In genomic region chr17:32752934-32753333, GRCh38 we compare ENCODE assay signal across 37 cellular contexts.
"Had no signal": no experiment of that assay in that cellular context is flagged by ENCODE, and none has a peak within 500 bp of the region (broad histone marks: within the 10 kb centered on the region; RNA-seq: fewer than 3 reads in every experiment).

No MANE protein-coding gene starts in this region.

- H3K4me1 Mint-ChIP-seq: activated B cell treated with CpG ODN at 0.5 μM for 24 hours; activated naive CD4-positive, alpha-beta T cell treated with anti-CD3 and anti-CD28 coated beads, Interleukin-2, amount 50 U/mL, for 24 hours; central memory CD8-positive, alpha-beta T cell had no signal

- ATAC-seq: activated CD8-positive, alpha-beta T cell treated with anti-CD3 and anti-CD28 coated beads for 36 hours; activated naive CD8-positive, alpha-beta T cell treated with anti-CD3 and anti-CD28 coated beads, Interleukin-2, amount 50 U/mL, for 24 hours; activated T-cell treated with anti-CD3 and anti-CD28 coated beads, Interleukin-2, amount 50 U/mL, for 4 hours; activated T-cell treated with anti-CD3 and anti-CD28 coated beads, Interleukin-2, amount 50 U/mL, for 72 hours; activated T-helper 17 cell treated with anti-CD3 and anti-CD28 coated beads, Interleukin-2, amount 50 U/mL, for 72 hours had no signal

- H3K27me3 Mint-ChIP-seq: activated B cell treated with CpG ODN at 0.5 μM for 24 hours; activated CD4-positive, alpha-beta memory T cell treated with anti-CD3 and anti-CD28 coated beads for 36 hours; activated CD4-positive, alpha-beta T cell treated with anti-CD3 and anti-CD28 coated beads, Interleukin-2, amount 10 ng/mL, durations not matched to agents 24 days and 14 days; activated CD8-positive, alpha-beta T cell treated with anti-CD3 and anti-CD28 coated beads for 36 hours; activated naive CD4-positive, alpha-beta T cell treated with anti-CD3 and anti-CD28 coated beads, Interleukin-2, amount 50 U/mL, for 24 hours; activated naive CD8-positive, alpha-beta T cell; activated naive CD8-positive, alpha-beta T cell treated with anti-CD3 and anti-CD28 coated beads, Interleukin-2, amount 50 U/mL, for 24 hours; activated T-helper 17 cell treated with anti-CD3 and anti-CD28 coated beads, Interleukin-2, amount 50 U/mL, for 72 hours; brain; central memory CD8-positive, alpha-beta T cell had no signal

- H3K9me3 Mint-ChIP-seq: activated B cell treated with CpG ODN at 0.5 μM for 24 hours; activated CD4-positive, alpha-beta memory T cell treated with anti-CD3 and anti-CD28 coated beads for 36 hours; activated CD4-positive, alpha-beta T cell treated with anti-CD3 and anti-CD28 coated beads, Interleukin-2, amount 10 ng/mL, durations not matched to agents 24 days and 14 days; activated CD8-positive, alpha-beta T cell treated with anti-CD3 and anti-CD28 coated beads for 36 hours; activated naive CD4-positive, alpha-beta T cell treated with anti-CD3 and anti-CD28 coated beads for 36 hours; activated naive CD4-positive, alpha-beta T cell treated with anti-CD3 and anti-CD28 coated beads, Interleukin-2, amount 50 U/mL, for 24 hours; activated naive CD8-positive, alpha-beta T cell treated with anti-CD3 and anti-CD28 coated beads, Interleukin-2, amount 10 ng/mL, durations not matched to agents 7 days and 5 days; activated naive CD8-positive, alpha-beta T cell treated with anti-CD3 and anti-CD28 coated beads, Interleukin-2, amount 50 U/mL, for 24 hours; activated T-cell treated with anti-CD3 and anti-CD28 coated beads, Interleukin-2, amount 50 U/mL, for 4 hours; activated T-helper 1 cell treated with anti-CD3 and anti-CD28 coated beads, Interleukin-12 subunit alpha, Interleukin-12 subunit beta, Interleukin-2, Interleukin-4 antibody, amounts not matched to agents 30 ng/mL and 10 ng/mL and 1 ng/mL, durations not matched to agents 14 hours and 24 hours and 36 hours; activated T-helper 17 cell treated with anti-CD3 and anti-CD28 coated beads, Interleukin-2, amount 50 U/mL, for 72 hours; central memory CD8-positive, alpha-beta T cell; T-helper 1 cell treated with Interleukin-12 subunit alpha and Interleukin-12 subunit beta and Interleukin-4 antibody, amounts not matched to agents 30 μg/mL and 1 μg/mL, for 36 hours; T-helper 2 cell treated with Interferon-gamma antibody and Interleukin-4, amounts not matched to agents 5 μg/mL and 100 μg/mL, for 36 hours had no signal

- H3K36me3 Mint-ChIP-seq: activated CD4-positive, alpha-beta memory T cell treated with anti-CD3 and anti-CD28 coated beads for 36 hours; activated naive CD4-positive, alpha-beta T cell treated with anti-CD3 and anti-CD28 coated beads, Interleukin-2, amount 50 U/mL, for 24 hours; activated naive CD8-positive, alpha-beta T cell treated with anti-CD3 and anti-CD28 coated beads, Interleukin-2, amount 10 ng/mL, durations not matched to agents 7 days and 5 days had no signal

- FAIRE-seq: bronchial epithelial cell, TTC549 had no signal

- H3K27me3 ChIP-seq: cardiac muscle cell had no signal

- H3K27ac ChIP-seq: cardiac muscle cell had no signal

- H3K4me3 Mint-ChIP-seq: activated B cell treated with CpG ODN at 0.5 μM for 24 hours; activated CD4-positive, alpha-beta memory T cell treated with anti-CD3 and anti-CD28 coated beads for 36 hours; activated CD4-positive, alpha-beta T cell treated with anti-CD3 and anti-CD28 coated beads, Interleukin-2, amount 10 ng/mL, durations not matched to agents 24 days and 14 days; activated CD8-positive, alpha-beta T cell treated with anti-CD3 and anti-CD28 coated beads for 36 hours; activated naive CD4-positive, alpha-beta T cell treated with anti-CD3 and anti-CD28 coated beads for 36 hours; activated naive CD4-positive, alpha-beta T cell treated with anti-CD3 and anti-CD28 coated beads, Interleukin-2, amount 50 U/mL, for 24 hours; activated naive CD8-positive, alpha-beta T cell; activated naive CD8-positive, alpha-beta T cell treated with anti-CD3 and anti-CD28 coated beads, Interleukin-2, amount 10 ng/mL, durations not matched to agents 7 days and 5 days; activated naive CD8-positive, alpha-beta T cell treated with anti-CD3 and anti-CD28 coated beads, Interleukin-2, amount 50 U/mL, for 24 hours; activated T-cell treated with anti-CD3 and anti-CD28 coated beads, Interleukin-2, amount 50 U/mL, for 4 hours; activated T-cell treated with anti-CD3 and anti-CD28 coated beads, Interleukin-2, amount 50 U/mL, for 72 hours; activated T-helper 1 cell treated with anti-CD3 and anti-CD28 coated beads, Interleukin-12 subunit alpha, Interleukin-12 subunit beta, Interleukin-2, Interleukin-4 antibody, amounts not matched to agents 30 ng/mL and 10 ng/mL and 1 ng/mL, durations not matched to agents 14 hours and 24 hours and 36 hours; activated T-helper 17 cell treated with anti-CD3 and anti-CD28 coated beads, Interleukin-2, amount 50 U/mL, for 72 hours; brain; central memory CD8-positive, alpha-beta T cell; T-helper 1 cell treated with Interleukin-12 subunit alpha and Interleukin-12 subunit beta and Interleukin-4 antibody, amounts not matched to agents 30 μg/mL and 1 μg/mL, for 36 hours; T-helper 2 cell treated with Interferon-gamma antibody and Interleukin-4, amounts not matched to agents 5 μg/mL and 100 μg/mL, for 36 hours had no signal

- H3K4me3 ChIP-seq: cardiac muscle cell had no signal

- DNase-seq: activated B cell treated with CpG ODN at 0.5 μM for 24 hours; activated CD4-positive, alpha-beta memory T cell treated with anti-CD3 and anti-CD28 coated beads for 36 hours; activated CD4-positive, alpha-beta T cell treated with anti-CD3 and anti-CD28 coated beads for 4 hours; activated CD4-positive, alpha-beta T cell treated with anti-CD3 and anti-CD28 coated beads, Interleukin-2, amount 10 ng/mL, durations not matched to agents 24 days and 14 days; activated CD4-positive, alpha-beta T cell treated with anti-CD3 and anti-CD28 coated beads, Interleukin-2, amount 50 U/mL, for 1 hour; activated CD4-positive, alpha-beta T cell treated with anti-CD3 and anti-CD28 coated beads, Interleukin-2, amount 50 U/mL, for 4 hours; activated CD4-positive, CD25-positive, alpha-beta regulatory T cell treated with anti-CD3 and anti-CD28 coated beads, Interleukin-2, amount 50 U/mL, for 72 hours; activated CD8-positive, alpha-beta memory T cell treated with anti-CD3 and anti-CD28 coated beads, Interleukin-2, amount 50 U/mL, for 4 hours; activated CD8-positive, alpha-beta T cell treated with anti-CD3 and anti-CD28 coated beads for 36 hours; activated effector memory CD4-positive, alpha-beta T cell treated with anti-CD3 and anti-CD28 coated beads, Interleukin-2, amount 50 U/mL, for 16 hours; activated gamma-delta T cell treated with Interleukin-2 at 50 U/mL for 16 hours; activated naive CD4-positive, alpha-beta T cell; activated naive CD4-positive, alpha-beta T cell treated with anti-CD3 and anti-CD28 coated beads for 36 hours; activated naive CD8-positive, alpha-beta T cell treated with anti-CD3 and anti-CD28 coated beads, Interleukin-2, amount 10 ng/mL, durations not matched to agents 7 days and 5 days; activated naive CD8-positive, alpha-beta T cell treated with anti-CD3 and anti-CD28 coated beads, Interleukin-2, amount 50 U/mL, for 24 hours; activated T-cell treated with anti-CD3 and anti-CD28 coated beads for 4 hours; activated T-cell treated with anti-CD3 and anti-CD28 coated beads, Interleukin-2, amount 50 U/mL, for 1 hour; activated T-cell treated with anti-CD3 and anti-CD28 coated beads, Interleukin-2, amount 50 U/mL, for 4 hours; activated T-cell treated with anti-CD3 and anti-CD28 coated beads, Interleukin-2, amount 50 U/mL, for 72 hours; amygdala; aorta; caudate nucleus; cerebellar nuclear complex; T-helper 1 cell; T-helper 2 cell; T-helper 9 cell had no signal

- H3K27ac Mint-ChIP-seq: activated B cell treated with CpG ODN at 0.5 μM for 24 hours; activated CD4-positive, alpha-beta memory T cell treated with anti-CD3 and anti-CD28 coated beads for 36 hours; activated CD4-positive, alpha-beta T cell treated with anti-CD3 and anti-CD28 coated beads, Interleukin-2, amount 10 ng/mL, durations not matched to agents 24 days and 14 days; activated CD8-positive, alpha-beta T cell treated with anti-CD3 and anti-CD28 coated beads for 36 hours; activated naive CD4-positive, alpha-beta T cell treated with anti-CD3 and anti-CD28 coated beads for 36 hours; activated naive CD4-positive, alpha-beta T cell treated with anti-CD3 and anti-CD28 coated beads, Interleukin-2, amount 50 U/mL, for 24 hours; activated naive CD8-positive, alpha-beta T cell; activated naive CD8-positive, alpha-beta T cell treated with anti-CD3 and anti-CD28 coated beads, Interleukin-2, amount 10 ng/mL, durations not matched to agents 7 days and 5 days; activated naive CD8-positive, alpha-beta T cell treated with anti-CD3 and anti-CD28 coated beads, Interleukin-2, amount 50 U/mL, for 24 hours; activated T-cell treated with anti-CD3 and anti-CD28 coated beads, Interleukin-2, amount 50 U/mL, for 72 hours; activated T-helper 1 cell treated with anti-CD3 and anti-CD28 coated beads, Interleukin-12 subunit alpha, Interleukin-12 subunit beta, Interleukin-2, Interleukin-4 antibody, amounts not matched to agents 30 ng/mL and 10 ng/mL and 1 ng/mL, durations not matched to agents 14 hours and 24 hours and 36 hours; activated T-helper 17 cell treated with anti-CD3 and anti-CD28 coated beads, Interleukin-2, amount 50 U/mL, for 72 hours; T-helper 1 cell treated with Interleukin-12 subunit alpha and Interleukin-12 subunit beta and Interleukin-4 antibody, amounts not matched to agents 30 μg/mL and 1 μg/mL, for 36 hours; T-helper 2 cell treated with Interferon-gamma antibody and Interleukin-4, amounts not matched to agents 5 μg/mL and 100 μg/mL, for 36 hours had no signal
